8 cellular contexts compared by ENCODE assay signal in genomic region chr6:36679043-36679821, GRCh38. TPM values are rescaled to one million over a fixed set of nuclear protein-coding genes. Genes with fewer than 3 reads are reported as not detected.
A peak's percentile ranks its signal among the peaks of the same experiment; 100 is the strongest.
DNase-seq lines count a peak whose midpoint lies in the region; FAIRE-seq and TF ChIP-seq lines count a peak whose summit lies in the region.

No MANE protein-coding gene starts in this region.

- no peak for TF ChIP-seq CTCF in AG04449 (IDR thresholded peaks at IDR 0.05; ENCODE audit: insufficient read depth, low read length, missing control alignments)

- peak overlapping the region; percentile 91 for H3K4me3 ChIP-seq in AG04449 (ENCODE audit: low read depth, low read length)

- DNase-seq in AG04449 (ENCODE audit: low read depth, low spot score) (no peak), H54 (ENCODE audit: insufficient read length, low spot score) (peak; percentile 51), SW480 (ENCODE audit: low spot score) (peak; percentile 54), cerebellar cortex (ENCODE audit: low spot score) (peak; percentile 35), kidney tubule cell (ENCODE audit: low spot score) (peak; percentile 85), GM12892 (ENCODE audit: insufficient read length) (no peak), hepatic stellate cell (ENCODE audit: low spot score) (no peak)
- peak; percentile 9 for DNase-seq in stimulated activated CD4-positive, alpha-beta T cell treated with anti-CD3 and anti-CD28 coated beads, Interleukin-2, amount 100 ng/mL, for 4 hours (ENCODE audit: low read depth)

- POLR2A ChIA-PET in AG04449 (lab: Yijun Ruan, JAX) = interaction anchor here (0.6 to 5.6 kb wide), 19 partner anchors 10 to 256 kb away, joined by 3 to 66 read pairs (median 7); no protein-coding TSS in a partner anchor

- TF ChIP-seq POLR2A in H54 (IDR thresholded peaks at IDR 0.05; ENCODE audit: low read depth, low read length) = no peak
- no peak for TF ChIP-seq POLR2A in GM12892 (IDR thresholded peaks at IDR 0.05; ENCODE audit: low read depth, low read length)

- CTCF ChIA-PET in AG04449 (lab: Yijun Ruan, JAX) = interaction anchor here (0.7 to 12.4 kb wide), 11 partner anchors 24 to 138 kb away, joined by 3 to 118 read pairs (median 5); no protein-coding TSS in a partner anchor

- FAIRE-seq in H54 (lab: Jason Lieb, UNC) (no peak), GM12892 (lab: Jason Lieb, UNC) (no peak)

RNA-seq across cellular contexts. Expression of gene CDKN1A, which starts 0.7 kb away (rescaled TPM):
- 166 TPM for polyA plus RNA-seq in GM12892 (2012; ENCODE audit: missing spikeins)

RNA-seq across cellular contexts. Expression of gene RAB44, which starts 18.4 kb away (rescaled TPM):
- 0.15 TPM for polyA plus RNA-seq in GM12892 (2012; ENCODE audit: missing spikeins)

Comparison
In these comparisons a context has a peak if more than half of its experiments do, and no peak if none do; other contexts are left out.
1. DNase-seq: peak in H54 (single experiment), SW480 (single experiment), cerebellar cortex (single experiment), kidney tubule cell (single experiment) and stimulated activated CD4-positive, alpha-beta T cell treated with anti-CD3 and anti-CD28 coated beads, Interleukin-2, amount 100 ng/mL, for 4 hours (single experiment); none in AG04449 (single experiment), GM12892 (single experiment) and hepatic stellate cell (single experiment).